In the genomic region with DNA sequence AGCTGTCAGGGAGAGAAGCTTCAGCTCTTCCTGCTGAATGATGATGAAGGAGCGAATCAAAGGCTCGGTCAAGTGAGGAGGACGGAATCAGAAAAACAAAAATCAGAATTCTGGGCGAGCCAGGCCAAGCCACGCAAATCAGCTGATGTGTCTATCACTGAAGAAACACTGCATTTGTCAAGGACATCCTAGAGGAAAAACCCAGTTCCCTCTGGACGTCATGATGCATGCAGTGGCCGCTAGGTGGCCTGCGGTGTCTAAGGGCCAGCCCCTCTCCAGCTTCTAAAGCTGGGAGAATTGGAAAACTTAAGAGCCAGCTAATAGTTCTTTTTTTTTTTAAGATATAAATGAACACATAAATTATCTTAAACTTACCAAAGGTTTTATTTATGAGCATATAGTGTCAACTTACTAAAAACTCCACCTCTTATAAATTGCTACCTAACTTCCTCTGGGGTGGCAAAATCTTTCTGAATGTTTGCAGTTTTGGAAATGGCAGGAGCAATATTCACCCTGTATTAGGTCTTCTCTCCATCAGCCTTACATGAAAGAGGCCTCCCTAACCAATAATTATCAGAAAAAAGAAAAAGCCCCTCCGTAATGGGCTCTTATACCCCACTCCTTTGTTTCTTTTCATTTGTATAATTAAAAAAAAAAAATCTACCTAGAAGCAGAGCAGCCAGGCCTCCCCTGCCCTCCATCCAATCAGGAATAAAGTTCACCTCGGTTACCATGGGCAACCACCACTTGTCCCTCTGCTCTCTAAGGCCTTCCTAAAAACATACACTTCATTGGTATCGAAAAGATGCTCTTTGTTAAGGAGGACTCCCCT, we compare ENCODE assay signal across 8 cellular contexts.
A peak's percentile ranks its signal among the peaks of the same experiment; 100 is the strongest.
DNase-seq lines count a peak whose midpoint lies in the region; ATAC-seq and TF ChIP-seq lines count a peak whose summit lies in the region.

No MANE protein-coding gene starts in this region.

- CTCF ChIA-PET in BJ (lab: Yijun Ruan, JAX) (interaction anchor here (0.6 to 1.5 kb wide), 17 partner anchors 9 to 1620 kb away, joined by 3 to 9 read pairs (median 3); no protein-coding TSS in a partner anchor), MCF 10A (lab: Yijun Ruan, JAX) (interaction anchor here (0.5 to 2.1 kb wide), 14 partner anchors 8 to 1834 kb away, joined by 3 to 9 read pairs (median 4); no protein-coding TSS in a partner anchor)

- peaks cover 18% of the 10 kb centered on the region for H3K4me1 ChIP-seq in thymus (ENCODE audit: control insufficient read depth, insufficient read depth, low read length)

- H3K4me1 Mint-ChIP-seq in MCF 10A (ENCODE audit: insufficient read depth, unreplicated experiment), result no peaks in the 10 kb centered on the region

- H3K27ac Mint-ChIP-seq in MCF 10A (ENCODE audit: low read depth, unreplicated experiment), result no peak overlapping the region

- no peaks in the 10 kb centered on the region for H3K36me3 Mint-ChIP-seq in MCF 10A (ENCODE audit: insufficient read depth, unreplicated experiment)

- H3K4me3 ChIP-seq in BJ (ENCODE audit: low read depth, low read length) (no peak overlapping the region), thymus (ENCODE audit: low read length) (no peak overlapping the region)

- no TSS peak for BruUV-seq in MCF 10A (replicated peaks; lab: Mats Ljungman, UMichigan)

- no peak for DNase-seq in BJ (ENCODE audit: low read depth)
- DNase-seq in NCI-H1694 (lab: John Stamatoyannopoulos, UW), result peak; percentile 7
- peak; percentile 57 for DNase-seq in MCF 10A (ENCODE audit: unreplicated experiment)
- DNase-seq in islet precursor cell, result peak; percentile 73
- DNase-seq in activated gamma-delta T cell treated with Interleukin-2 at 50 U/mL for 16 hours, result no peak
- DNase-seq in DMS153 treated with DMSO at 0.1 percent for 48 hours (lab: John Stamatoyannopoulos, UW; ENCODE audit: unreplicated experiment), result no peak

- H3K9me3 ChIP-seq in thymus (ENCODE audit: control insufficient read depth), result no peaks in the 10 kb centered on the region

- H3K27ac ChIP-seq in thymus (ENCODE audit: low read depth), result peak overlapping the region; percentile 62

- no peak overlapping the region for H3K4me3 Mint-ChIP-seq in MCF 10A (ENCODE audit: unreplicated experiment)

- intact Hi-C loops in MCF 10A (cut with micrococcal nuclease), result loop anchor here (2.0 to 5.0 kb wide), 2 partner anchors 303 to 334 kb away; no protein-coding TSS in a partner anchor

- POLR2A ChIA-PET in BJ (lab: Charles Lee) (no interaction called here), MCF 10A (lab: Yijun Ruan, JAX) (interaction anchor here (0.6 kb wide), 2 partner anchors 14 to 69 kb away, joined by 3 to 4 read pairs; no protein-coding TSS in a partner anchor)

- peak; percentile 63 for ATAC-seq in GM19035 (IDR thresholded peaks at IDR 0.05; ENCODE audit: unreplicated experiment)

- peak; percentile 92 for TF ChIP-seq CTCF in BJ (IDR thresholded peaks at IDR 0.05; ENCODE audit: insufficient read depth, low read depth, low read length)
- peak; percentile 78 for TF ChIP-seq CTCF in MCF 10A (IDR thresholded peaks at IDR 0.05; ENCODE audit: unreplicated experiment)

- H3K9me3 Mint-ChIP-seq in MCF 10A (ENCODE audit: unreplicated experiment), result peaks cover 12% of the 10 kb centered on the region

- WGBS in thymus, result 72% methylated on average over 11 of the region's 11 CpGs

- H3K36me3 ChIP-seq in BJ (ENCODE audit: control insufficient read depth, insufficient read depth, low read length) (no peaks in the 10 kb centered on the region), thymus (ENCODE audit: control insufficient read depth, insufficient read depth) (no peaks in the 10 kb centered on the region)

- no peaks in the 10 kb centered on the region for H3K27me3 ChIP-seq in BJ (ENCODE audit: control insufficient read depth, insufficient read depth, low read length)
- H3K27me3 ChIP-seq in thymus (ENCODE audit: control insufficient read depth, insufficient read depth), result no peaks in the 10 kb centered on the region

- no peaks in the 10 kb centered on the region for H3K27me3 Mint-ChIP-seq in MCF 10A (ENCODE audit: insufficient read depth, unreplicated experiment)

Comparison
In these comparisons a context has a peak if more than half of its experiments do, and no peak if none do; other contexts are left out.
1. DNase-seq: peak in NCI-H1694 (single experiment), MCF 10A (single experiment) and islet precursor cell (single experiment); none in BJ (single experiment), activated gamma-delta T cell treated with Interleukin-2 at 50 U/mL for 16 hours (single experiment) and DMS153 treated with DMSO at 0.1 percent for 48 hours (single experiment).